In the genomic region with DNA sequence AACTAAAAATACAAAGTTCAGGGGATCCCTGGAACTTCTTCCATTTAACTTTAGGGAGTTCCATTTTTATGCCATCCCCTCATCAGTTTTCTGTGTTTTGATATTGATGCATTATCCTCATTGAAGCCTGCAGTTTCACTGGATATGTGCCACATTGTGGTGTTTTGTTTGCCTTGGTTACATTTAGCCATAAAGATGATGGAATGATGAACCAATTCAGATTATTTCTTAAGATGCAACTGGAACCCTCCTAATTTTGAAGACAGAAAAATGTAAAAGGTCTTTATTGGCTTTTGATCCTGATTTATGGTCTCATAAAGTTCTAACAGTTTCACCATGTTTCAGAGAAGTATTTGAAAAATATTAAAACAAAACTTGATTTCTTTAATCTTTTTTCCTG, we compare ENCODE assay signal across 25 cellular contexts.
"Had no signal": no experiment of that assay in that cellular context is flagged by ENCODE, and none has a peak within 500 bp of the region (broad histone marks: within the 10 kb centered on the region; RNA-seq: fewer than 3 reads in every experiment).

No MANE protein-coding gene starts in this region.

- H3K4me2 ChIP-seq: neural progenitor cell had no signal

- H3K9ac ChIP-seq: neural progenitor cell, parathyroid adenoma had no signal

- ATAC-seq: natural killer cell; psoas muscle; right cardiac atrium; right lobe of liver; stimulated activated effector memory CD8-positive, alpha-beta T cell treated with anti-CD3 and anti-CD28 coated beads, Interleukin-12 subunit alpha, Interleukin-12 subunit beta, amount 100 ng/mL, for 72 hours; stimulated activated naive B cell treated with anti-CD40 and anti-IgM and Interleukin-4, amounts not matched to agents 10 μg/mL and 1 μg/mL and 100 μg/mL, for 72 hours had no signal

- H3K4me3 ChIP-seq: neural progenitor cell, ovary, psoas muscle, right lobe of liver, sigmoid colon, skin epidermis, stomach, thoracic aorta, thyroid gland, tibial nerve, upper lobe of left lung, vagina had no signal

- H3K9me3 ChIP-seq: ovary, psoas muscle, right lobe of liver, sigmoid colon, stomach, thoracic aorta, thyroid gland, tibial nerve, upper lobe of left lung, vagina had no signal

- H3K27me3 ChIP-seq: neural progenitor cell, ovary, right lobe of liver, sigmoid colon, stomach, thyroid gland, tibial nerve, upper lobe of left lung, vagina had no signal

- H3K79me2 ChIP-seq: parathyroid adenoma had no signal

- H3K4me1 ChIP-seq: parathyroid adenoma, psoas muscle, right lobe of liver, sigmoid colon, stomach, thyroid gland, tibial nerve, vagina had no signal

- H3K27ac ChIP-seq: neural progenitor cell, ovary, parathyroid adenoma, psoas muscle, right lobe of liver, sigmoid colon, skin epidermis, stomach, thoracic aorta, thyroid gland, tibial nerve, upper lobe of left lung, vagina had no signal

- DNase-seq: natural killer cell; occipital lobe; ovary; posterior cingulate gyrus; psoas muscle; right cardiac atrium; right lobe of liver; sigmoid colon; stimulated activated CD4-positive, alpha-beta T cell treated with anti-CD3 and anti-CD28 coated beads, Interleukin-15, amount 100 ng/mL, for 24 hours; stimulated activated CD4-positive, alpha-beta T cell treated with anti-CD3 and anti-CD28 coated beads, Interleukin-2, amount 100 ng/mL, for 24 hours; stimulated activated CD4-positive, alpha-beta T cell treated with anti-CD3 and anti-CD28 coated beads, Interleukin-2, amount 100 ng/mL, for 48 hours; stimulated activated CD4-positive, alpha-beta T cell treated with anti-CD3 and anti-CD28 coated beads, Interleukin-4, amount 100 ng/mL, for 24 hours; stimulated activated naive B cell treated with anti-CD40 and anti-IgM and Interleukin-4, amounts not matched to agents 10 μg/mL and 1 μg/mL and 100 μg/mL, for 72 hours; stimulated activated naive CD4-positive, alpha-beta T cell treated with Interleukin-2 at 50 U/mL for 16 hours; stomach; thyroid gland; trophoblast cell; upper lobe of left lung had no signal

- H3K36me3 ChIP-seq: neural progenitor cell, ovary, right lobe of liver, sigmoid colon, stomach, thoracic aorta, thyroid gland, tibial nerve, upper lobe of left lung, vagina had no signal

- H2AFZ ChIP-seq: neural progenitor cell, parathyroid adenoma had no signal
